In genomic region chr7:80611779-80612178, GRCh38 we compare ENCODE assay signal across 11 cellular contexts. TPM values are rescaled to one million over a fixed set of nuclear protein-coding genes. Genes with fewer than 3 reads are reported as not detected.
DNase-seq lines count a peak whose midpoint lies in the region; ATAC-seq, FAIRE-seq and TF ChIP-seq lines count a peak whose summit lies in the region.
"Had no signal": no experiment of that assay in that cellular context is flagged by ENCODE, and none has a peak within 500 bp of the region (broad histone marks: within the 10 kb centered on the region; RNA-seq: fewer than 3 reads in every experiment).

No MANE protein-coding gene starts in this region.

- no peak overlapping the region for H3K4me3 ChIP-seq in bronchial epithelial cell (ENCODE audit: low read depth, low read length)

- no peak for ATAC-seq in HG02610 (IDR thresholded peaks at IDR 0.05; ENCODE audit: unreplicated experiment)

- H3K27me3 ChIP-seq in bronchial epithelial cell (ENCODE audit: control insufficient read depth, insufficient read depth, low read length), result no peaks in the 10 kb centered on the region

- TF ChIP-seq CTCF in bronchial epithelial cell (IDR thresholded peaks at IDR 0.05; ENCODE audit: insufficient read depth, low read length, severe bottlenecking), result no peak

- DNase-seq in AG08396 (ENCODE audit: low spot score) (peak; percentile 12), NCI-H1105 (lab: John Stamatoyannopoulos, UW) (peak; percentile 61), bronchial epithelial cell (ENCODE audit: low read depth) (peak; percentile 41), medulla oblongata (ENCODE audit: extremely low spot score) (peak; percentile 23), HuH-7 (ENCODE audit: low spot score) (no peak), MV-4-11 (lab: John Stamatoyannopoulos, UW) (no peak)
- no peak for DNase-seq in stimulated activated CD4-positive, alpha-beta T cell treated with anti-CD3 and anti-CD28 coated beads, Interleukin-15, amount 100 ng/mL, for 24 hours
- DNase-seq: activated naive CD4-positive, alpha-beta T cell treated with anti-CD3 and anti-CD28 coated beads, Interleukin-2, amount 10 ng/mL, durations not matched to agents 7 days and 5 days; Caco-2 had no signal

- no peak for FAIRE-seq in bronchial epithelial cell (lab: Jason Lieb, UNC)

- no peaks in the 10 kb centered on the region for H3K36me3 ChIP-seq in bronchial epithelial cell (ENCODE audit: control insufficient read depth, insufficient read depth, low read length)

RNA-seq across cellular contexts. Expression of gene CD36, which starts 26.7 kb away (rescaled TPM):
- total RNA-seq in bronchial epithelial cell, result 1.3 and 11.9 TPM in 2 replicates
- total RNA-seq: Caco-2; T-helper 1 cell treated with Interleukin-12 subunit alpha and Interleukin-12 subunit beta and Interleukin-4 antibody, amounts not matched to agents 30 ng/mL and 1 ng/mL, for 36 hours had no signal

Comparison
In these comparisons a context has a peak if more than half of its experiments do, and no peak if none do; other contexts are left out.
1. DNase-seq: peak in AG08396 (single experiment), NCI-H1105 (single experiment), bronchial epithelial cell (single experiment) and medulla oblongata (single experiment); none in HuH-7 (single experiment), stimulated activated CD4-positive, alpha-beta T cell treated with anti-CD3 and anti-CD28 coated beads, Interleukin-15, amount 100 ng/mL, for 24 hours (single experiment) and MV-4-11 (single experiment).